Comparison of ENCODE assay signal across 8 cellular contexts in the genomic region with DNA sequence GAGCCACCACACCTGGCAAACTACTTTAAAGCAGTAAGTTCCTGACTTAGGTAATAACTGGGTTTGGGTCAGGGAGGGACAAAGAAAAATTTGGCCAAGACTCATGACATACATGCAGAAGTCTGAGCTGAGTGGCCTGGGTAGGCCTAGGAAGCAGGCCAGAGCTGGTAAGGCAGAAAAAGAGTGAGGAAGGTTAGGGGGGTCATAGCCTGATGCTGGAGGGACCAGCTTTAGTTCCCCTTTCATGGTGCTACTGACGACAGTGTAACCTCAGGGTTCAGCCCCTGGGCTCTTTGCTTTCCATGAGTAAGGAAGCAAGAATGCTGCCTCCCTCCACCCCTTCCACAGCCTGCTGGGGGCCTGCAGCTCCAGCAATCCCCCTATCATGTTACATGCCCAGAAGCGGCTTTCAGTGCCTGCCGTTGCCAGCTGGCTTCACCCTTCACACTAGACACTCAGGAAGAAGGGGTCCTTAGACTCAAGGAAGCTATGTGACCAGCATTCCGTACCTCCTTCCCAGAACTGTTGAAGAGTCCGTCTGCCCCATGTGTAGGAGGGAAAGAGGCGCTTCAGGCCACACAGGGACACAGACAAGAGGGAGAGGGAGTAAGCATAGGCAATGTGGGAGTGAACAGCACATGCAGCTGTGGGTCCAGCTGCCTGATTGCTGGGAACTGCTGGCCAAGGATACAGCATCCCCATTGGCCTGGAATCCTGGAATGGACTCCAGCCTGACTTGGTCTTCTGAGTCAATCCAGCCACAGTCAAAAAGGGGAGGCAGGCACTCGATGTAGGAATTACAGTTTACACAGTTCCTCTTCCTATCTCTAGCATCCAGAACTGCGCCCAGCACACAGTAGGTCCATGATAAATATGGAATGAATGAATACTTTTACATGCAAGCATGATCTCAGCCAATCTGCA. TPM values are rescaled to one million over a fixed set of nuclear protein-coding genes. Genes with fewer than 3 reads are reported as not detected.
DNase-seq lines count a peak whose midpoint lies in the region; ATAC-seq and TF ChIP-seq lines count a peak whose summit lies in the region.

No MANE protein-coding gene starts in this region.

- no peaks in the 10 kb centered on the region for H3K36me3 ChIP-seq in lung (ENCODE audit: control insufficient read depth in 2 of 2, insufficient read depth in 2 of 2, low read length in 2 of 2)
- no peaks in the 10 kb centered on the region for H3K36me3 ChIP-seq in vagina

- H3K4me3 Mint-ChIP-seq in activated CD8-positive, alpha-beta T cell treated with anti-CD3 and anti-CD28 coated beads for 36 hours: no peak overlapping the region

- TF ChIP-seq POLR2A in vagina (IDR thresholded peaks at IDR 0.05): no peak

- H3K36me3 Mint-ChIP-seq in activated CD8-positive, alpha-beta T cell treated with anti-CD3 and anti-CD28 coated beads for 36 hours (ENCODE audit: low read depth): no peaks in the 10 kb centered on the region

- WGBS in lung, 2 donors: 56 to 61% methylated on average over 8 of the region's 8 CpGs

- CTCF ChIA-PET in activated CD8-positive, alpha-beta T cell treated with anti-CD3 and anti-CD28 coated beads for 36 hours (lab: Charles Lee): interaction anchor here (1.3 to 2.6 kb wide), 4 partner anchors 13 to 34 kb away, joined by 3 to 14 read pairs (median 6); no protein-coding TSS in a partner anchor

- H3K27ac Mint-ChIP-seq in activated CD8-positive, alpha-beta T cell treated with anti-CD3 and anti-CD28 coated beads for 36 hours: no peak overlapping the region

- ATAC-seq in lung (ENCODE audit: insufficient read depth, low FRiP score) (peak; percentile 54), GM18858 (IDR thresholded peaks at IDR 0.05; ENCODE audit: unreplicated experiment) (no peak), GM18517 (IDR thresholded peaks at IDR 0.05; ENCODE audit: unreplicated experiment) (no peak)
- ATAC-seq in activated CD8-positive, alpha-beta T cell treated with anti-CD3 and anti-CD28 coated beads for 36 hours: no peak

- intact Hi-C loops in vagina (cut with DNase I): no loop called here
- intact Hi-C loops in activated CD8-positive, alpha-beta T cell treated with anti-CD3 and anti-CD28 coated beads for 36 hours (cut with micrococcal nuclease): no loop called here

- peak overlapping the region; percentile 50 to 93 for H3K27ac ChIP-seq in lung (ENCODE audit: low read depth in 1 of 2, low read length in 1 of 2)
- peak overlapping the region; percentile 91 for H3K27ac ChIP-seq in vagina

- TF ChIP-seq CTCF in lung (IDR thresholded peaks at IDR 0.05; ENCODE audit: control extremely low read depth, extremely low read depth) (no peak), vagina (IDR thresholded peaks at IDR 0.05) (no peak)
- TF ChIP-seq CTCF in activated CD8-positive, alpha-beta T cell treated with anti-CD3 and anti-CD28 coated beads for 36 hours (IDR thresholded peaks at IDR 0.05): no peak

- peaks cover 52% of the 10 kb centered on the region for H3K27me3 Mint-ChIP-seq in activated CD8-positive, alpha-beta T cell treated with anti-CD3 and anti-CD28 coated beads for 36 hours

- H3K4me1 ChIP-seq in lung (ENCODE audit: control insufficient read depth in 2 of 2, insufficient read depth in 2 of 2, low read length in 2 of 2) (peaks cover 0 to 11% of the 10 kb centered on the region in 2 donors), vagina (peaks cover 55% of the 10 kb centered on the region)

- H3K27me3 ChIP-seq in lung (ENCODE audit: control insufficient read depth, insufficient read depth) (no peaks in the 10 kb centered on the region), vagina (no peaks in the 10 kb centered on the region)

- peaks cover 35% of the 10 kb centered on the region for H3K4me1 Mint-ChIP-seq in activated CD8-positive, alpha-beta T cell treated with anti-CD3 and anti-CD28 coated beads for 36 hours (ENCODE audit: low read depth)

- POLR2A ChIA-PET in activated CD8-positive, alpha-beta T cell treated with anti-CD3 and anti-CD28 coated beads for 36 hours (lab: Charles Lee): interaction anchor here (0.7 kb wide), 1 partner anchor 101 kb away, joined by 3 read pairs; no protein-coding TSS in a partner anchor

- DNase-seq in EL (peak; percentile 100), NCI-H226 (peak; percentile 98), cerebellar cortex (ENCODE audit: low spot score) (peak; percentile 57), lung (ENCODE audit: low spot score) (peak; percentile 62), vagina (ENCODE audit: extremely low spot score in 2 of 2) (peak in 1 of 2 donors; percentile 98)
- no peak for DNase-seq in activated CD8-positive, alpha-beta T cell treated with anti-CD3 and anti-CD28 coated beads for 36 hours

- H3K4me3 ChIP-seq in lung (no peak overlapping the region), vagina (no peak overlapping the region)

- H3K9me3 ChIP-seq in lung (ENCODE audit: control insufficient read depth in 2 of 2, insufficient read depth in 1 of 2, low read length in 1 of 2) (no peaks in the 10 kb centered on the region), vagina (no peaks in the 10 kb centered on the region)

- no peaks in the 10 kb centered on the region for H3K9me3 Mint-ChIP-seq in activated CD8-positive, alpha-beta T cell treated with anti-CD3 and anti-CD28 coated beads for 36 hours

RNA-seq across cellular contexts. Expression of gene PLAU, which starts 4.1 kb away (rescaled TPM):
- total RNA-seq in lung (10 to 100 TPM; 13.5 to 23.0 TPM), vagina (18.2 TPM)
- polyA plus RNA-seq in lung: 10 to 100 TPM; 11.6 to 36.7 TPM
- total RNA-seq in activated CD8-positive, alpha-beta T cell treated with anti-CD3 and anti-CD28 coated beads for 36 hours: under 1 TPM; 0.41 to 0.47 TPM

RNA-seq across cellular contexts. Expression of gene CAMK2G, which starts 32.4 kb away (rescaled TPM):
- total RNA-seq in lung: 10 to 100 TPM; 38.6 to 41.1 TPM
- polyA plus RNA-seq in lung: 10 to 100 TPM; 15.8 to 19.4 TPM
- 48.9 TPM for total RNA-seq in vagina
- 10 to 100 TPM; 17.8 to 18.5 TPM for total RNA-seq in activated CD8-positive, alpha-beta T cell treated with anti-CD3 and anti-CD28 coated beads for 36 hours

Comparison
In these comparisons a context has a peak if more than half of its experiments do, and no peak if none do; other contexts are left out.
1. RNA of gene PLAU, which starts 4.1 kb away (total RNA-seq): 13.5 to 23.0 TPM in lung and 18.2 TPM in vagina (single experiment); 0.41 to 0.47 TPM in activated CD8-positive, alpha-beta T cell treated with anti-CD3 and anti-CD28 coated beads for 36 hours; every median in the first group is over 4 times any median in the second.